In genomic region chr5:132471944-132472343, GRCh38 we compare ENCODE assay signal across 10 cellular contexts. TPM values are rescaled to one million over a fixed set of nuclear protein-coding genes. Genes with fewer than 3 reads are reported as not detected.
A peak's percentile ranks its signal among the peaks of the same experiment; 100 is the strongest.
DNase-seq lines count a peak whose midpoint lies in the region; ATAC-seq and TF ChIP-seq lines count a peak whose summit lies in the region.
"Had no signal": no experiment of that assay in that cellular context is flagged by ENCODE, and none has a peak within 500 bp of the region (broad histone marks: within the 10 kb centered on the region; RNA-seq: fewer than 3 reads in every experiment).

No MANE protein-coding gene starts in this region.

- peak; percentile 22 for DNase-seq in activated naive CD4-positive, alpha-beta T cell treated with anti-CD3 and anti-CD28 coated beads, Interleukin-2, amount 10 ng/mL, durations not matched to agents 7 days and 5 days
- DNase-seq in activated naive CD4-positive, alpha-beta T cell (lab: John Stamatoyannopoulos, UW), result no peak
- peak; percentile 7 for DNase-seq in activated CD8-positive, alpha-beta T cell treated with anti-CD3 and anti-CD28 coated beads for 36 hours
- DNase-seq in lower lobe of right lung (no peak), type B pancreatic cell (ENCODE audit: extremely low spot score, unreplicated experiment) (no peak), SW 1271 (lab: John Stamatoyannopoulos, UW) (no peak), NCI-H2196 treated with DMSO at 0.1 percent for 48 hours (lab: John Stamatoyannopoulos, UW; ENCODE audit: unreplicated experiment) (no peak)
- DNase-seq: NCI-H1092 treated with DMSO at 0.1 percent for 48 hours had no signal

- peak overlapping the region; percentile 84 for H3K27ac Mint-ChIP-seq in activated naive CD4-positive, alpha-beta T cell treated with anti-CD3 and anti-CD28 coated beads, Interleukin-2, amount 10 ng/mL, durations not matched to agents 7 days and 5 days
- H3K27ac Mint-ChIP-seq in activated CD8-positive, alpha-beta T cell treated with anti-CD3 and anti-CD28 coated beads for 36 hours, result peak overlapping the region; percentile 50
- peak overlapping the region; percentile 3 for H3K27ac Mint-ChIP-seq in type B pancreatic cell

- no peak overlapping the region for H3K4me3 ChIP-seq in lower lobe of right lung
- H3K4me3 ChIP-seq: vagina had no signal

- intact Hi-C loops in activated CD8-positive, alpha-beta T cell treated with anti-CD3 and anti-CD28 coated beads for 36 hours (cut with micrococcal nuclease), result no loop called here
- intact Hi-C loops in lower lobe of right lung (cut with DNase I), result no loop called here

- no peak overlapping the region for H3K4me3 Mint-ChIP-seq in activated naive CD4-positive, alpha-beta T cell treated with anti-CD3 and anti-CD28 coated beads, Interleukin-2, amount 10 ng/mL, durations not matched to agents 7 days and 5 days
- H3K4me3 Mint-ChIP-seq in activated CD8-positive, alpha-beta T cell treated with anti-CD3 and anti-CD28 coated beads for 36 hours, result no peak overlapping the region
- H3K4me3 Mint-ChIP-seq in type B pancreatic cell, result no peak overlapping the region

- peaks cover 42% of the 10 kb centered on the region for H3K36me3 Mint-ChIP-seq in activated naive CD4-positive, alpha-beta T cell treated with anti-CD3 and anti-CD28 coated beads, Interleukin-2, amount 10 ng/mL, durations not matched to agents 7 days and 5 days
- peaks cover 6% of the 10 kb centered on the region for H3K36me3 Mint-ChIP-seq in activated CD8-positive, alpha-beta T cell treated with anti-CD3 and anti-CD28 coated beads for 36 hours (ENCODE audit: low read depth)
- no peaks in the 10 kb centered on the region for H3K36me3 Mint-ChIP-seq in type B pancreatic cell

- H3K4me1 Mint-ChIP-seq in activated naive CD4-positive, alpha-beta T cell treated with anti-CD3 and anti-CD28 coated beads, Interleukin-2, amount 10 ng/mL, durations not matched to agents 7 days and 5 days, result peaks cover 96% of the 10 kb centered on the region
- peaks cover 71% of the 10 kb centered on the region for H3K4me1 Mint-ChIP-seq in activated CD8-positive, alpha-beta T cell treated with anti-CD3 and anti-CD28 coated beads for 36 hours (ENCODE audit: low read depth)
- H3K4me1 Mint-ChIP-seq in type B pancreatic cell (ENCODE audit: unreplicated experiment), result peaks cover 32% of the 10 kb centered on the region

- no peak for ATAC-seq in activated CD8-positive, alpha-beta T cell treated with anti-CD3 and anti-CD28 coated beads for 36 hours
- ATAC-seq in lower lobe of right lung (no peak), GM21528 (IDR thresholded peaks at IDR 0.05; ENCODE audit: low FRiP score, unreplicated experiment) (no peak)

- CTCF ChIA-PET in activated naive CD4-positive, alpha-beta T cell treated with anti-CD3 and anti-CD28 coated beads, Interleukin-2, amount 10 ng/mL, durations not matched to agents 7 days and 5 days (lab: Charles Lee), result interaction anchor here (0.9 to 4.6 kb wide), 11 partner anchors 8 to 85 kb away, joined by 3 to 29 read pairs (median 5); partner anchors contain the start of gene IRF1
- CTCF ChIA-PET in activated CD8-positive, alpha-beta T cell treated with anti-CD3 and anti-CD28 coated beads for 36 hours (lab: Charles Lee), result interaction anchor here (0.6 to 4.2 kb wide), 10 partner anchors 8 to 82 kb away, joined by 3 to 24 read pairs (median 6); no protein-coding TSS in a partner anchor

- no peaks in the 10 kb centered on the region for H3K27me3 ChIP-seq in lower lobe of right lung (ENCODE audit: low read depth)
- H3K27me3 ChIP-seq: vagina had no signal

- no peaks in the 10 kb centered on the region for H3K27me3 Mint-ChIP-seq in activated naive CD4-positive, alpha-beta T cell treated with anti-CD3 and anti-CD28 coated beads, Interleukin-2, amount 10 ng/mL, durations not matched to agents 7 days and 5 days
- H3K27me3 Mint-ChIP-seq in activated CD8-positive, alpha-beta T cell treated with anti-CD3 and anti-CD28 coated beads for 36 hours, result no peaks in the 10 kb centered on the region
- H3K27me3 Mint-ChIP-seq in type B pancreatic cell, result no peaks in the 10 kb centered on the region

- H3K4me1 ChIP-seq in lower lobe of right lung, result peaks cover 72% of the 10 kb centered on the region

- TF ChIP-seq CTCF in activated CD8-positive, alpha-beta T cell treated with anti-CD3 and anti-CD28 coated beads for 36 hours (IDR thresholded peaks at IDR 0.05), result no peak
- TF ChIP-seq CTCF in lower lobe of right lung (IDR thresholded peaks at IDR 0.05), result no peak
- no peak for TF ChIP-seq CTCF in type B pancreatic cell (conservative IDR thresholded peaks at IDR 0.05)

- H3K27ac ChIP-seq in lower lobe of right lung, result peak overlapping the region; percentile 36
- H3K27ac ChIP-seq: vagina had no signal

- no peaks in the 10 kb centered on the region for H3K9me3 Mint-ChIP-seq in activated naive CD4-positive, alpha-beta T cell treated with anti-CD3 and anti-CD28 coated beads, Interleukin-2, amount 10 ng/mL, durations not matched to agents 7 days and 5 days
- H3K9me3 Mint-ChIP-seq in activated CD8-positive, alpha-beta T cell treated with anti-CD3 and anti-CD28 coated beads for 36 hours, result no peaks in the 10 kb centered on the region
- no peaks in the 10 kb centered on the region for H3K9me3 Mint-ChIP-seq in type B pancreatic cell

- POLR2A ChIA-PET in activated CD8-positive, alpha-beta T cell treated with anti-CD3 and anti-CD28 coated beads for 36 hours (lab: Charles Lee), result interaction anchor here (0.8 to 36.6 kb wide), 6 partner anchors 12 to 96 kb away, joined by 3 to 1641 read pairs (median 14); partner anchors contain the start of gene IRF1

- peaks cover 10% of the 10 kb centered on the region for H3K36me3 ChIP-seq in lower lobe of right lung
- H3K36me3 ChIP-seq: vagina had no signal

- H3K9me3 ChIP-seq in lower lobe of right lung, result no peaks in the 10 kb centered on the region
- H3K9me3 ChIP-seq: vagina had no signal

RNA-seq across cellular contexts. Expression of gene IRF1, which starts 18.6 kb away (rescaled TPM):
- total RNA-seq in activated CD8-positive, alpha-beta T cell treated with anti-CD3 and anti-CD28 coated beads for 36 hours, result 100 to 1,000 TPM; 121 to 128 TPM
- 81.2 TPM for total RNA-seq in lower lobe of right lung
- total RNA-seq in type B pancreatic cell (ENCODE audit: low replicate concordance), result 50.1 and 77.4 TPM in 2 replicates

Comparison
In these comparisons a context has a peak if more than half of its experiments do, and no peak if none do; other contexts are left out.
1. DNase-seq: peak in activated naive CD4-positive, alpha-beta T cell treated with anti-CD3 and anti-CD28 coated beads, Interleukin-2, amount 10 ng/mL, durations not matched to agents 7 days and 5 days (single experiment) and activated CD8-positive, alpha-beta T cell treated with anti-CD3 and anti-CD28 coated beads for 36 hours (single experiment); none in activated naive CD4-positive, alpha-beta T cell (0 of 4), lower lobe of right lung (single experiment), type B pancreatic cell (single experiment), SW 1271 (0 of 2) and NCI-H2196 treated with DMSO at 0.1 percent for 48 hours (single experiment).
2. H3K27ac Mint-ChIP-seq: peak in every context shown above with its lines; median percentile 84 in activated naive CD4-positive, alpha-beta T cell treated with anti-CD3 and anti-CD28 coated beads, Interleukin-2, amount 10 ng/mL, durations not matched to agents 7 days and 5 days; 50 in activated CD8-positive, alpha-beta T cell treated with anti-CD3 and anti-CD28 coated beads for 36 hours; 3 in type B pancreatic cell.